In the genomic region with DNA sequence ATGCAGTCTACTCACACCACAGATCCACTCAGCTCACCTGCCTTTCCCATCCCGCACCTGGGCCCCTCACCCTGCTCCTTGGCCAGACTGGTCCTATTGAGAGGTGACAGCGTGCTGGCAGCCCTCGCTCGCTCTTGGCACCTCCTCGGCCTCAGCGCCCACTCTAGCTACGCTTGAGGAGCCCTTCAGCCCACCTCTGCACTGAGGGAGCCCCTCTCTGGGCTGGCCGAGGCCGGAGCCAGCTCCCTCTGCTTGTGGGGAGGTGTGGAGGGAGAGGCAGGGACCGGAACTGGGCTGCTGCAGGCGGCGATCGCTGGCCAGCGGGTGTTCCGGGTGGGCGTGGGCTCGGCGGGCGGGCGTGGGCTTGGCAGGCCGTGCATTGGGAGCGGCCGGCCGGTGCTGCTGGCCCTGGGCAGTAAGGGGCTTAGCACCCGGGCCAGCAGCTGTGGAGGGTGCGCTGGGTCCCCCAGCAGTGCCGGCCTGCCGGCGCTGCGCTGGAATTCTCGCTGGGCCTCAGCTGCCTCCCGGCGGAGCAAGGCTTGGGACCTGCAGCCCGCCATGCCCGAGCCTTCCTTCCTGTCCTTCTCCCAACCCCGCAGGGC, we compare ENCODE assay signal across 25 cellular contexts.
"Had no signal": no experiment of that assay in that cellular context is flagged by ENCODE, and none has a peak within 500 bp of the region (broad histone marks: within the 10 kb centered on the region; RNA-seq: fewer than 3 reads in every experiment).

No MANE protein-coding gene starts in this region.

- H3K27ac Mint-ChIP-seq: effector memory CD8-positive, alpha-beta T cell; endodermal cell; mesothelial cell of epicardium had no signal

- H3K9me3 Mint-ChIP-seq: effector memory CD8-positive, alpha-beta T cell had no signal

- H3K4me3 Mint-ChIP-seq: effector memory CD8-positive, alpha-beta T cell; endodermal cell; mesothelial cell of epicardium had no signal

- H3K9me3 ChIP-seq: esophagus squamous epithelium, gastrocnemius medialis, left lung, lower lobe of right lung, mucosa of descending colon had no signal

- FAIRE-seq: colon, endometrium, islet of Langerhans, keratinocyte had no signal

- DNase-seq: effector CD8-positive, alpha-beta T cell; effector memory CD8-positive, alpha-beta T cell; endodermal cell; erythroblast; esophagus squamous epithelium; foreskin fibroblast; foreskin melanocyte; gastrocnemius medialis; glutamatergic neuron; head of caudate nucleus; heart right ventricle; hippocampal formation; left cardiac atrium; left lung; left ventricle myocardium superior; lower lobe of right lung; mesenchymal stem cell; mucosa of descending colon had no signal

- H3K27ac ChIP-seq: coronary artery, epithelial cell of prostate, esophagus squamous epithelium, gastrocnemius medialis, left lung, lower lobe of right lung had no signal

- H3K27me3 ChIP-seq: gastrocnemius medialis, left lung had no signal

- H3K36me3 ChIP-seq: esophagus squamous epithelium, gastrocnemius medialis, heart right ventricle, left lung, lower lobe of right lung had no signal

- H3K4me1 ChIP-seq: gastrocnemius medialis had no signal

- H3K4me3 ChIP-seq: coronary artery, esophagus squamous epithelium, gastrocnemius medialis, heart right ventricle, left lung, lower lobe of right lung, mucosa of descending colon had no signal
